Comparison of ENCODE assay signal across 8 cellular contexts in genomic region chr2:218568190-218569037, GRCh38. TPM values are rescaled to one million over a fixed set of nuclear protein-coding genes. Genes with fewer than 3 reads are reported as not detected.
DNase-seq lines count a peak whose midpoint lies in the region; ATAC-seq, FAIRE-seq and TF ChIP-seq lines count a peak whose summit lies in the region.

CNOT9 (plus strand) TSS chr2:218568839; CDS start chr2:218568955, 116 bp downstream.
A gene with protein sequence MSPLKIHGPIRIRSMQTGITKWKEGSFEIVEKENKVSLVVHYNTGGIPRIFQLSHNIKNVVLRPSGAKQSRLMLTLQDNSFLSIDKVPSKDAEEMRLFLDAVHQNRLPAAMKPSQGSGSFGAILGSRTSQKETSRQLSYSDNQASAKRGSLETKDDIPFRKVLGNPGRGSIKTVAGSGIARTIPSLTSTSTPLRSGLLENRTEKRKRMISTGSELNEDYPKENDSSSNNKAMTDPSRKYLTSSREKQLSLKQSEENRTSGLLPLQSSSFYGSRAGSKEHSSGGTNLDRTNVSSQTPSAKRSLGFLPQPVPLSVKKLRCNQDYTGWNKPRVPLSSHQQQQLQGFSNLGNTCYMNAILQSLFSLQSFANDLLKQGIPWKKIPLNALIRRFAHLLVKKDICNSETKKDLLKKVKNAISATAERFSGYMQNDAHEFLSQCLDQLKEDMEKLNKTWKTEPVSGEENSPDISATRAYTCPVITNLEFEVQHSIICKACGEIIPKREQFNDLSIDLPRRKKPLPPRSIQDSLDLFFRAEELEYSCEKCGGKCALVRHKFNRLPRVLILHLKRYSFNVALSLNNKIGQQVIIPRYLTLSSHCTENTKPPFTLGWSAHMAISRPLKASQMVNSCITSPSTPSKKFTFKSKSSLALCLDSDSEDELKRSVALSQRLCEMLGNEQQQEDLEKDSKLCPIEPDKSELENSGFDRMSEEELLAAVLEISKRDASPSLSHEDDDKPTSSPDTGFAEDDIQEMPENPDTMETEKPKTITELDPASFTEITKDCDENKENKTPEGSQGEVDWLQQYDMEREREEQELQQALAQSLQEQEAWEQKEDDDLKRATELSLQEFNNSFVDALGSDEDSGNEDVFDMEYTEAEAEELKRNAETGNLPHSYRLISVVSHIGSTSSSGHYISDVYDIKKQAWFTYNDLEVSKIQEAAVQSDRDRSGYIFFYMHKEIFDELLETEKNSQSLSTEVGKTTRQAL (minus strand): TSS chr2:218568351. CDS start chr2:218558653, 9,698 bp downstream.

- peaks cover 29% of the 10 kb centered on the region for H3K4me1 Mint-ChIP-seq in Calu3 (ENCODE audit: low read depth, unreplicated experiment)
- peaks cover 36% of the 10 kb centered on the region for H3K4me1 Mint-ChIP-seq in mesothelial cell of epicardium

- DNase-seq in Calu3 (peak; percentile 100), mesothelial cell of epicardium (ENCODE audit: low spot score in 2 of 2, unreplicated experiment in 2 of 2) (peak; percentile 99 to 100)
- peak; percentile 100 for DNase-seq in activated CD8-positive, alpha-beta memory T cell treated with anti-CD3 and anti-CD28 coated beads, Interleukin-2, amount 50 U/mL, for 4 hours
- peak; percentile 100 for DNase-seq in stimulated activated CD8-positive, alpha-beta memory T cell treated with anti-CD3 and anti-CD28 coated beads, Interleukin-15, amount 100 ng/mL, for 48 hours (ENCODE audit: low read depth in 2 of 2)

- ATAC-seq in GM21447 (IDR thresholded peaks at IDR 0.05; ENCODE audit: unreplicated experiment): peak; percentile 77

- H3K9me2 ChIP-seq in OCI-LY1 (ENCODE audit: low read depth, low read length): no peaks in the 10 kb centered on the region

- H3K4me2 ChIP-seq in OCI-LY1 (ENCODE audit: low read length): peak within 1 kb of the TSS; percentile 94

- no peaks in the 10 kb centered on the region for H3K9me3 Mint-ChIP-seq in Calu3 (ENCODE audit: low read depth, unreplicated experiment)
- no peaks in the 10 kb centered on the region for H3K9me3 Mint-ChIP-seq in mesothelial cell of epicardium

- H2AFZ ChIP-seq in OCI-LY1 (ENCODE audit: low read length): no peak within 1 kb of the TSS

- H3K36me3 ChIP-seq in HUES64 (ENCODE audit: insufficient read depth, low read length): peaks cover 58% of the 10 kb centered on the region
- H3K36me3 ChIP-seq in OCI-LY1 (ENCODE audit: insufficient read depth, low read length): peaks cover 30% of the 10 kb centered on the region

- H3K36me3 Mint-ChIP-seq in Calu3 (ENCODE audit: insufficient read depth, unreplicated experiment) (peaks cover 66% of the 10 kb centered on the region), mesothelial cell of epicardium (peaks cover 5% of the 10 kb centered on the region)

- H3K4me3 Mint-ChIP-seq in Calu3 (ENCODE audit: low read depth, unreplicated experiment) (peak within 1 kb of the TSS; percentile 77), mesothelial cell of epicardium (peak within 1 kb of the TSS; percentile 92)

- WGBS in HUES64: under 1% methylated on average over 77 of the region's 77 CpGs

- H3K79me2 ChIP-seq in OCI-LY1 (ENCODE audit: insufficient read depth, low read length): peaks cover 82% of the 10 kb centered on the region

- no peaks in the 10 kb centered on the region for H3K27me3 ChIP-seq in HUES64 (ENCODE audit: insufficient read depth, low read length)
- H3K27me3 ChIP-seq in OCI-LY1 (ENCODE audit: insufficient read depth, low read length): no peaks in the 10 kb centered on the region

- CTCF ChIA-PET in Calu3 (lab: Charles Lee): no interaction called here

- no peaks in the 10 kb centered on the region for H3F3A ChIP-seq in OCI-LY1 (ENCODE audit: insufficient read depth, low read length)

- H3K4me3 ChIP-seq in HUES64 (ENCODE audit: low read length) (peak within 1 kb of the TSS; percentile 87), OCI-LY1 (ENCODE audit: low read depth, low read length, poor library complexity, severe bottlenecking) (peak within 1 kb of the TSS; percentile 90)

- no peaks in the 10 kb centered on the region for H4K20me1 ChIP-seq in OCI-LY1 (ENCODE audit: insufficient read depth, low read length)

- intact Hi-C loops in Calu3 (cut with micrococcal nuclease; ENCODE audit: unreplicated experiment): no loop called here

- peak within 1 kb of the TSS; percentile 89 for H3K27ac Mint-ChIP-seq in Calu3 (ENCODE audit: unreplicated experiment)
- H3K27ac Mint-ChIP-seq in mesothelial cell of epicardium: peak within 1 kb of the TSS; percentile 95

- peak within 1 kb of the TSS; percentile 96 for H3K27ac ChIP-seq in HUES64 (ENCODE audit: low read depth, low read length)
- peak within 1 kb of the TSS; percentile 81 for H3K27ac ChIP-seq in OCI-LY1 (ENCODE audit: low read depth, low read length, poor library complexity, severe bottlenecking)

- H3K4me1 ChIP-seq in HUES64 (ENCODE audit: insufficient read depth, low read length): peaks cover 17% of the 10 kb centered on the region
- peaks cover 36% of the 10 kb centered on the region for H3K4me1 ChIP-seq in OCI-LY1 (ENCODE audit: insufficient read depth, low read length, severe bottlenecking)

- peak within 1 kb of the TSS; percentile 98 for H3K9ac ChIP-seq in HUES64 (ENCODE audit: low read depth, low read length)
- peak within 1 kb of the TSS; percentile 95 for H3K9ac ChIP-seq in OCI-LY1 (ENCODE audit: low read length)

- no peak for TF ChIP-seq CTCF in Calu3 (IDR thresholded peaks at IDR 0.05; ENCODE audit: unreplicated experiment)
- TF ChIP-seq CTCF in OCI-LY1 (IDR thresholded peaks at IDR 0.05; ENCODE audit: low read length): no peak
- no peak for TF ChIP-seq CTCF in mesothelial cell of epicardium (IDR thresholded peaks at IDR 0.05; ENCODE audit: unreplicated experiment)

- FAIRE-seq in endometrium (lab: Jason Lieb, UNC): peak; percentile 87

- BruUV-seq in Calu3 (replicated peaks; lab: Mats Ljungman, UMichigan): no TSS peak

- H3K9me3 ChIP-seq in HUES64 (ENCODE audit: insufficient read depth, low read depth, low read length) (no peaks in the 10 kb centered on the region), OCI-LY1 (ENCODE audit: low read length) (no peaks in the 10 kb centered on the region)

- H3K27me3 Mint-ChIP-seq in Calu3 (ENCODE audit: unreplicated experiment) (no peaks in the 10 kb centered on the region), mesothelial cell of epicardium (ENCODE audit: low read depth) (no peaks in the 10 kb centered on the region)

RNA-seq across cellular contexts. Expression of gene CNOT9, which starts in this region (rescaled TPM):
- 54.0 and 54.2 TPM in 2 replicates for total RNA-seq in Calu3 (2022)
- polyA plus RNA-seq in HUES64 (2013, experiment 1 of 2): 78.1 TPM
- 74.8 TPM for polyA plus RNA-seq in HUES64 (2013, experiment 2 of 2)
- 54.5 to 57.4 TPM (median 57.0 TPM) in 3 replicates for total RNA-seq in mesothelial cell of epicardium

RNA-seq across cellular contexts. Expression of the second gene that starts in this region (rescaled TPM):
- total RNA-seq in Calu3 (2022): 18.5 and 27.5 TPM in 2 replicates
- 12.4 TPM for polyA plus RNA-seq in HUES64 (2013, experiment 1 of 2)
- polyA plus RNA-seq in HUES64 (2013, experiment 2 of 2): 11.5 TPM
- 17.8 to 20.0 TPM (median 19.4 TPM) in 3 replicates for total RNA-seq in mesothelial cell of epicardium

Comparison
In these comparisons a context has a peak if more than half of its experiments do, and no peak if none do; other contexts are left out.
1. Peak in every context shown above with its lines: DNase-seq, ATAC-seq, H3K4me3 ChIP-seq and H3K27ac ChIP-seq.